ENCODE assay signal across 9 cellular contexts in the genomic region with DNA sequence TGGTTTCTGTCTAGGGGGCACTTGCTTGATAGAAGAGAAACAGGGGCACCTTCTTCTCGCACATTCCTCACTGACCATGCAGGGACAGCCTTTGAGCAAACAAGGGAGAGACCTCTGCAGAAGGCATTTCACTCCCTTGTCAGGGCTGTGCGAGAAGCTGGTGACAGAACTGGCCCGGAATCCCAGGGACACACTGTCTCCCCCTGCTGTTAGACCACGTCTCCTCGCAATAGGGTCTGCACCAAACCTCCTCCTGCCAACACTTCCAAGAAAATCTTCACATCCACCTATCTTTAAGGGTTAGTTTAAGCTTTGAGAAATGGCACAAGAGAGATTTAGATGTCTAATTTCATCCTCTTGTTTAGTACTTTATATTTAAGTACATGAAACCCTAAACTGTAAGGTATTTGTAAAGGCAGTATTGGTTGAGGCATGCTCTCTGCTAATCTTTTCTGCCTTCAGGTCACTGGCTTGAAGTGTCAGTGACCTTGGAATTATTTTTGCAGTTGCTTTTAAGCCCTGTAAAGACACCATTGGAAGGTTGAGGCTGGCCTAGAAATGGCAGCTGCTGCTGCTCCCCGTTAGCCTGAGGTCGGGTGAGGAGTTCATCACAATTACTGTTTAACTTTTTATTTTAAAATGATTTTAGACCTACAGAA. TPM values are rescaled to one million over a fixed set of nuclear protein-coding genes. Genes with fewer than 3 reads are reported as not detected.
DNase-seq lines count a peak whose midpoint lies in the region; ATAC-seq and TF ChIP-seq lines count a peak whose summit lies in the region.
"Had no signal": no experiment of that assay in that cellular context is flagged by ENCODE, and none has a peak within 500 bp of the region (broad histone marks: within the 10 kb centered on the region; RNA-seq: fewer than 3 reads in every experiment).

No MANE protein-coding gene starts in this region.

- intact Hi-C loops in activated B cell treated with CpG ODN at 0.5 μM for 24 hours (cut with micrococcal nuclease): loop anchor here (1.0 kb wide), 1 partner anchor 71 kb away; no protein-coding TSS in a partner anchor

- H3K27me3 Mint-ChIP-seq in activated B cell treated with CpG ODN at 0.5 μM for 24 hours: peaks cover 14% of the 10 kb centered on the region

- no peak overlapping the region for H3K4me3 Mint-ChIP-seq in activated B cell treated with CpG ODN at 0.5 μM for 24 hours
- H3K4me3 Mint-ChIP-seq: natural killer cell treated with Interleukin-12 subunit alpha and Interleukin-12 subunit beta and Interleukin-15 and Interleukin-18, amount 100 ng/mL, for 72 hours had no signal

- POLR2A ChIA-PET in activated B cell treated with CpG ODN at 0.5 μM for 24 hours (lab: Charles Lee): no interaction called here

- H3K4me1 Mint-ChIP-seq in activated B cell treated with CpG ODN at 0.5 μM for 24 hours: peaks cover 3% of the 10 kb centered on the region

- no peak overlapping the region for H3K27ac Mint-ChIP-seq in activated B cell treated with CpG ODN at 0.5 μM for 24 hours
- H3K27ac Mint-ChIP-seq: natural killer cell treated with Interleukin-12 subunit alpha and Interleukin-12 subunit beta and Interleukin-15 and Interleukin-18, amount 100 ng/mL, for 72 hours had no signal

- H3K27me3 ChIP-seq in foreskin keratinocyte: peaks cover 35% of the 10 kb centered on the region

- no peak for TF ChIP-seq CTCF in activated B cell treated with CpG ODN at 0.5 μM for 24 hours (IDR thresholded peaks at IDR 0.05)
- TF ChIP-seq CTCF in foreskin keratinocyte (conservative IDR thresholded peaks at IDR 0.05): peak; percentile 56

- H3K36me3 Mint-ChIP-seq in activated B cell treated with CpG ODN at 0.5 μM for 24 hours (ENCODE audit: low read depth): no peaks in the 10 kb centered on the region
- H3K36me3 Mint-ChIP-seq: natural killer cell treated with Interleukin-12 subunit alpha and Interleukin-12 subunit beta and Interleukin-15 and Interleukin-18, amount 100 ng/mL, for 72 hours had no signal

- ATAC-seq in activated B cell treated with CpG ODN at 0.5 μM for 24 hours (ENCODE audit: low read depth): peak; percentile 31
- ATAC-seq in foreskin keratinocyte: peak; percentile 52

- no peak overlapping the region for H3K27ac ChIP-seq in foreskin keratinocyte

- DNase-seq in ELR (ENCODE audit: low read depth): peak; percentile 50
- peak; percentile 77 for DNase-seq in HuH-7.5 (ENCODE audit: low spot score)
- no peak for DNase-seq in activated B cell treated with CpG ODN at 0.5 μM for 24 hours
- no peak for DNase-seq in foreskin keratinocyte
- peak; percentile 60 for DNase-seq in retina
- no peak for DNase-seq in NCI-H128 (lab: John Stamatoyannopoulos, UW; ENCODE audit: unreplicated experiment)
- no peak for DNase-seq in NCI-H2029 treated with DMSO at 0.1 percent for 48 hours (lab: John Stamatoyannopoulos, UW)
- no peak for DNase-seq in effector CD8-positive, alpha-beta T cell (lab: John Stamatoyannopoulos, UW)

- CTCF ChIA-PET in activated B cell treated with CpG ODN at 0.5 μM for 24 hours (lab: Charles Lee): interaction anchor here (1.5 to 2.1 kb wide), 2 partner anchors 9 to 70 kb away, joined by 6 to 14 read pairs; no protein-coding TSS in a partner anchor

- H3K4me1 ChIP-seq in foreskin keratinocyte: no peaks in the 10 kb centered on the region

- no peaks in the 10 kb centered on the region for H3K9me3 Mint-ChIP-seq in activated B cell treated with CpG ODN at 0.5 μM for 24 hours
- H3K9me3 Mint-ChIP-seq: natural killer cell treated with Interleukin-12 subunit alpha and Interleukin-12 subunit beta and Interleukin-15 and Interleukin-18, amount 100 ng/mL, for 72 hours had no signal

RNA-seq across cellular contexts. Expression of gene RBM20, which starts 37.0 kb away (rescaled TPM):
- 0.02 TPM in 2 replicates for total RNA-seq in activated B cell treated with CpG ODN at 0.5 μM for 24 hours
- total RNA-seq in foreskin keratinocyte: not detected in 2 replicates
- not detected in 2 replicates for polyA plus RNA-seq in foreskin keratinocyte
- total RNA-seq: natural killer cell treated with Interleukin-12 subunit alpha and Interleukin-12 subunit beta and Interleukin-15 and Interleukin-18, amount 100 ng/mL, for 72 hours had no signal

Comparison
In these comparisons a context has a peak if more than half of its experiments do, and no peak if none do; other contexts are left out.
1. DNase-seq: peak in ELR (single experiment), HuH-7.5 (single experiment) and retina (single experiment); none in activated B cell treated with CpG ODN at 0.5 μM for 24 hours (single experiment), foreskin keratinocyte (0 of 2), NCI-H128 (single experiment), NCI-H2029 treated with DMSO at 0.1 percent for 48 hours (single experiment) and effector CD8-positive, alpha-beta T cell (single experiment).